In genomic region chr6:41705329-41705995, GRCh38 we compare ENCODE assay signal across 10 cellular contexts. TPM values are rescaled to one million over a fixed set of nuclear protein-coding genes. Genes with fewer than 3 reads are reported as not detected.
DNase-seq lines count a peak whose midpoint lies in the region; ATAC-seq and TF ChIP-seq lines count a peak whose summit lies in the region.
"Had no signal": no experiment of that assay in that cellular context is flagged by ENCODE, and none has a peak within 500 bp of the region (broad histone marks: within the 10 kb centered on the region; RNA-seq: fewer than 3 reads in every experiment).

No MANE protein-coding gene starts in this region.

- POLR2A ChIA-PET in CD8-positive, alpha-beta T cell (lab: Charles Lee), result no interaction called here

- no peaks in the 10 kb centered on the region for H3K9me2 ChIP-seq in OCI-LY1 (ENCODE audit: low read depth, low read length)

- H3K36me3 ChIP-seq in BLaER1 (peaks cover 14% of the 10 kb centered on the region; the same call in 1 of the 2 replicates), OCI-LY1 (ENCODE audit: insufficient read depth, low read length) (no peaks in the 10 kb centered on the region), esophagus (ENCODE audit: control insufficient read depth in 2 of 2, insufficient read depth in 2 of 2, low read length in 1 of 2) (peaks cover 0 to 2% of the 10 kb centered on the region in 2 donors), neural progenitor cell (no peaks in the 10 kb centered on the region)
- H3K36me3 ChIP-seq in CD8-positive, alpha-beta T cell (ENCODE audit: insufficient read depth, low read length), result no peaks in the 10 kb centered on the region

- H3K4me1 ChIP-seq in BLaER1 (peaks cover 88% of the 10 kb centered on the region), OCI-LY1 (ENCODE audit: insufficient read depth, low read length, severe bottlenecking) (peaks cover 54% of the 10 kb centered on the region), esophagus (ENCODE audit: control insufficient read depth in 2 of 2, insufficient read depth in 2 of 2, low read length in 1 of 2) (peaks cover 18 to 29% of the 10 kb centered on the region in 2 donors), neural progenitor cell (peaks cover 4% of the 10 kb centered on the region)
- H3K4me1 ChIP-seq in CD8-positive, alpha-beta T cell (ENCODE audit: insufficient read depth, low read length), result peaks cover 31% of the 10 kb centered on the region

- H3K79me2 ChIP-seq in OCI-LY1 (ENCODE audit: insufficient read depth, low read length) (no peaks in the 10 kb centered on the region), neural progenitor cell (ENCODE audit: low read depth) (no peaks in the 10 kb centered on the region)

- H3K9ac ChIP-seq in BLaER1 (peak overlapping the region; percentile 94), OCI-LY1 (ENCODE audit: low read length) (peak overlapping the region; percentile 51; the same call in 1 of the 2 replicates), neural progenitor cell (no peak overlapping the region)

- H3K4me2 ChIP-seq in BLaER1, result peak overlapping the region; percentile 100
- H3K4me2 ChIP-seq in OCI-LY1 (ENCODE audit: low read length), result peak overlapping the region; percentile 47
- no peak overlapping the region for H3K4me2 ChIP-seq in neural progenitor cell

- H3F3A ChIP-seq in OCI-LY1 (ENCODE audit: insufficient read depth, low read length) (no peaks in the 10 kb centered on the region), neural progenitor cell (ENCODE audit: low read depth) (no peaks in the 10 kb centered on the region)

- no peak overlapping the region for H3K4me3 Mint-ChIP-seq in neural progenitor cell
- H3K4me3 Mint-ChIP-seq in CD8-positive, alpha-beta T cell, result no peak overlapping the region
- H3K4me3 Mint-ChIP-seq: nephron had no signal

- H3K4me1 Mint-ChIP-seq in neural progenitor cell, result peaks cover 18% of the 10 kb centered on the region
- peaks cover 28% of the 10 kb centered on the region for H3K4me1 Mint-ChIP-seq in CD8-positive, alpha-beta T cell (ENCODE audit: low read depth)

- H3K9me3 ChIP-seq in BLaER1 (no peaks in the 10 kb centered on the region), OCI-LY1 (ENCODE audit: low read length) (no peaks in the 10 kb centered on the region), esophagus (ENCODE audit: control insufficient read depth in 2 of 2, insufficient read depth in 1 of 2, low read depth in 1 of 2, low read length in 1 of 2) (no peaks in the 10 kb centered on the region), neural progenitor cell (ENCODE audit: low read depth) (no peaks in the 10 kb centered on the region)
- H3K9me3 ChIP-seq in CD8-positive, alpha-beta T cell (ENCODE audit: low read length), result no peaks in the 10 kb centered on the region

- H4K20me1 ChIP-seq in BLaER1 (no peaks in the 10 kb centered on the region), OCI-LY1 (ENCODE audit: insufficient read depth, low read length) (no peaks in the 10 kb centered on the region), neural progenitor cell (ENCODE audit: low read depth) (no peaks in the 10 kb centered on the region)

- 53 to 70% methylated on average over 11 of the region's 11 CpGs for WGBS in esophagus, 2 donors

- no peak overlapping the region for H3K27ac Mint-ChIP-seq in neural progenitor cell
- H3K27ac Mint-ChIP-seq in CD8-positive, alpha-beta T cell, result no peak overlapping the region

- CTCF ChIA-PET in CD8-positive, alpha-beta T cell (lab: Charles Lee), result interaction anchor here (1.4 to 2.8 kb wide), 4 partner anchors 10 to 28 kb away, joined by 4 to 14 read pairs (median 8); no protein-coding TSS in a partner anchor

- no peaks in the 10 kb centered on the region for H3K27me3 ChIP-seq in BLaER1
- H3K27me3 ChIP-seq in OCI-LY1 (ENCODE audit: insufficient read depth, low read length), result no peaks in the 10 kb centered on the region
- H3K27me3 ChIP-seq in esophagus (ENCODE audit: control insufficient read depth in 1 of 2, insufficient read depth in 2 of 2, low read length in 2 of 2), result no peaks in the 10 kb centered on the region
- no peaks in the 10 kb centered on the region for H3K27me3 ChIP-seq in neural progenitor cell
- no peaks in the 10 kb centered on the region for H3K27me3 ChIP-seq in CD8-positive, alpha-beta T cell (ENCODE audit: insufficient read depth, low read length)

- DNase-seq in neural progenitor cell (ENCODE audit: low spot score) (no peak), NCI-H774 (lab: John Stamatoyannopoulos, UW) (no peak)
- no peak for DNase-seq in stimulated activated CD4-positive, alpha-beta T cell treated with anti-CD3 and anti-CD28 coated beads, Interleukin-1b, Interleukin-23, amount 100 ng/mL, for 48 hours
- no peak for DNase-seq in CD8-positive, alpha-beta T cell

- H2AFZ ChIP-seq in OCI-LY1 (ENCODE audit: low read length), result no peak overlapping the region
- H2AFZ ChIP-seq in neural progenitor cell (replicated peaks), result peak overlapping the region; percentile 34

- TF ChIP-seq CTCF in OCI-LY1 (IDR thresholded peaks at IDR 0.05; ENCODE audit: low read length) (no peak), neural progenitor cell (IDR thresholded peaks at IDR 0.05) (no peak)
- no peak for TF ChIP-seq CTCF in CD8-positive, alpha-beta T cell (IDR thresholded peaks at IDR 0.05)

- peak overlapping the region; percentile 68 for H3K4me3 ChIP-seq in BLaER1
- H3K4me3 ChIP-seq in OCI-LY1 (ENCODE audit: low read depth, low read length, poor library complexity, severe bottlenecking), result peak overlapping the region; percentile 27
- no peak overlapping the region for H3K4me3 ChIP-seq in esophagus (ENCODE audit: low read depth in 1 of 2, low read length in 2 of 2)
- no peak overlapping the region for H3K4me3 ChIP-seq in neural progenitor cell
- H3K4me3 ChIP-seq in CD8-positive, alpha-beta T cell (ENCODE audit: low read depth, low read length), result no peak overlapping the region

- no peaks in the 10 kb centered on the region for H3K36me3 Mint-ChIP-seq in neural progenitor cell
- H3K36me3 Mint-ChIP-seq in CD8-positive, alpha-beta T cell, result peaks cover 2% of the 10 kb centered on the region

- no peaks in the 10 kb centered on the region for H3K9me3 Mint-ChIP-seq in neural progenitor cell
- H3K9me3 Mint-ChIP-seq in CD8-positive, alpha-beta T cell, result no peaks in the 10 kb centered on the region
- H3K9me3 Mint-ChIP-seq: nephron had no signal

- peaks cover 17% of the 10 kb centered on the region for H3K27me3 Mint-ChIP-seq in neural progenitor cell (ENCODE audit: insufficient read depth, low read depth)
- H3K27me3 Mint-ChIP-seq in CD8-positive, alpha-beta T cell (ENCODE audit: low read depth), result no peaks in the 10 kb centered on the region

- peak overlapping the region; percentile 97 for H3K27ac ChIP-seq in BLaER1
- peak overlapping the region; percentile 82 for H3K27ac ChIP-seq in OCI-LY1 (ENCODE audit: low read depth, low read length, poor library complexity, severe bottlenecking)
- H3K27ac ChIP-seq in esophagus (ENCODE audit: low read depth in 2 of 2, low read length in 1 of 2), result peak overlapping the region; percentile 69 to 81
- H3K27ac ChIP-seq in neural progenitor cell, result no peak overlapping the region
- no peak overlapping the region for H3K27ac ChIP-seq in CD8-positive, alpha-beta T cell (ENCODE audit: low read depth, low read length)

- ATAC-seq in CD8-positive, alpha-beta T cell, result no peak
- no peak for ATAC-seq in HG02840 (IDR thresholded peaks at IDR 0.05; ENCODE audit: low FRiP score, unreplicated experiment)

- intact Hi-C loops in CD8-positive, alpha-beta T cell (cut with DNase I, micrococcal nuclease), result no loop called here

RNA-seq across cellular contexts. Expression of gene TFEB, which starts 29.9 kb away (rescaled TPM):
- 10 to 100 TPM in 1 of 2 donors, 1 to 10 TPM in 1; 8.9 to 15.0 TPM for polyA plus RNA-seq in esophagus
- total RNA-seq in neural progenitor cell (ENCODE audit: low replicate concordance), result 0.13 and 0.46 TPM in 2 replicates
- 10 to 100 TPM; 10.2 to 12.7 TPM for total RNA-seq in CD8-positive, alpha-beta T cell

RNA-seq across cellular contexts. Expression of gene PGC, which starts 41.7 kb away (rescaled TPM):
- 10 to 100 TPM in 1 of 2 donors, 1 to 10 TPM in 1; 1.6 to 13.4 TPM for polyA plus RNA-seq in esophagus
- not detected in 2 replicates for total RNA-seq in neural progenitor cell (ENCODE audit: low replicate concordance)
- not detected for total RNA-seq in CD8-positive, alpha-beta T cell
- total RNA-seq: RPMI7951 had no signal

Comparison
In these comparisons a context has a peak if more than half of its experiments do, and no peak if none do; other contexts are left out.
1. H3K27ac ChIP-seq: peak in BLaER1 (single experiment), OCI-LY1 (single experiment) and esophagus (2 of 2); none in neural progenitor cell (single experiment) and CD8-positive, alpha-beta T cell (single experiment).
2. H3K4me3 ChIP-seq: peak in BLaER1 (single experiment) and OCI-LY1 (single experiment); none in esophagus (0 of 2), neural progenitor cell (single experiment) and CD8-positive, alpha-beta T cell (single experiment).